ENCODE assay signal across 8 cellular contexts in genomic region chr3:43105597-43106292, GRCh38. TPM values are rescaled to one million over a fixed set of nuclear protein-coding genes. Genes with fewer than 3 reads are reported as not detected.
DNase-seq lines count a peak whose midpoint lies in the region; ATAC-seq and TF ChIP-seq lines count a peak whose summit lies in the region.

POMGNT2 (minus strand) TSS chr3:43106079; CDS start chr3:43081431, 24,648 bp downstream.

- H3K27me3 ChIP-seq in BE2C, result no peaks in the 10 kb centered on the region
- H3K27me3 ChIP-seq in HL-60 (ENCODE audit: insufficient read depth, poor library complexity, severe bottlenecking), result no peaks in the 10 kb centered on the region
- no peaks in the 10 kb centered on the region for H3K27me3 ChIP-seq in endocrine pancreas (ENCODE audit: control insufficient read depth, insufficient read depth, low read length)
- peaks cover 0 to 3% of the 10 kb centered on the region in 2 experiments for H3K27me3 ChIP-seq in mesenchymal stem cell (ENCODE audit: control insufficient read depth in 1 of 2, insufficient read depth in 1 of 2, low read length in 2 of 2)

- H3K18ac ChIP-seq in mesenchymal stem cell (ENCODE audit: low read depth in 1 of 2, low read length in 2 of 2), result peak within 1 kb of the TSS in 1 of 2 experiments; percentile 64

- peaks cover 24% of the 10 kb centered on the region for H3K79me1 ChIP-seq in mesenchymal stem cell (replicated peaks; ENCODE audit: low read length, poor library complexity, severe bottlenecking)

- H2BK5ac ChIP-seq in mesenchymal stem cell (ENCODE audit: low read depth, low read length, poor library complexity, severe bottlenecking), result no peak within 1 kb of the TSS

- peak within 1 kb of the TSS in 1 of 2 experiments; percentile 85 for H3K4ac ChIP-seq in mesenchymal stem cell (ENCODE audit: low read depth in 1 of 2, low read length in 2 of 2)

- peak within 1 kb of the TSS; percentile 58 for H3K4me3 ChIP-seq in BE2C (ENCODE audit: low read depth, low read length)
- H3K4me3 ChIP-seq in HL-60 (replicated peaks; ENCODE audit: insufficient read depth, low read length), result peak within 1 kb of the TSS; percentile 75
- H3K4me3 ChIP-seq in endocrine pancreas (ENCODE audit: control insufficient read depth, insufficient read depth, low read length), result peak within 1 kb of the TSS; percentile 78
- H3K4me3 ChIP-seq in mesenchymal stem cell (ENCODE audit: insufficient read depth in 1 of 2, low read depth in 1 of 2, low read length in 2 of 2), result peak within 1 kb of the TSS; percentile 70 to 81

- peak within 1 kb of the TSS; percentile 91 for H2AFZ ChIP-seq in mesenchymal stem cell (ENCODE audit: low read depth, low read length)

- no peaks in the 10 kb centered on the region for H3K36me3 ChIP-seq in BE2C
- H3K36me3 ChIP-seq in endocrine pancreas (ENCODE audit: control insufficient read depth, insufficient read depth, low read length), result no peaks in the 10 kb centered on the region
- H3K36me3 ChIP-seq in mesenchymal stem cell (ENCODE audit: control insufficient read depth in 1 of 2, insufficient read depth in 2 of 2, low read depth in 1 of 2, low read length in 2 of 2), result no peaks in the 10 kb centered on the region

- H3K4me2 ChIP-seq in mesenchymal stem cell (ENCODE audit: low read length, poor library complexity, severe bottlenecking), result peak within 1 kb of the TSS; percentile 88

- H3K9me3 ChIP-seq in BE2C (no peaks in the 10 kb centered on the region), endocrine pancreas (ENCODE audit: control insufficient read depth, low read length) (no peaks in the 10 kb centered on the region), mesenchymal stem cell (ENCODE audit: control insufficient read depth, low read length) (no peaks in the 10 kb centered on the region)

- TF ChIP-seq CTCF in BE2C (IDR thresholded peaks at IDR 0.05; ENCODE audit: low read depth, low read length) (no peak), HL-60 (IDR thresholded peaks at IDR 0.05; ENCODE audit: insufficient read depth, low read length) (no peak)

- H3K4me1 ChIP-seq in BE2C (no peaks in the 10 kb centered on the region), endocrine pancreas (ENCODE audit: control insufficient read depth, insufficient read depth, low read length) (no peaks in the 10 kb centered on the region), mesenchymal stem cell (ENCODE audit: control insufficient read depth, insufficient read depth, low read depth, low read length) (peaks cover 8% of the 10 kb centered on the region)

- no peak within 1 kb of the TSS for H2BK15ac ChIP-seq in mesenchymal stem cell (ENCODE audit: low read depth, poor library complexity, severe bottlenecking)

- H3K23ac ChIP-seq in mesenchymal stem cell (ENCODE audit: low read length in 2 of 2), result peak within 1 kb of the TSS in 1 of 2 experiments; percentile 6

- no peak within 1 kb of the TSS for H4K91ac ChIP-seq in mesenchymal stem cell (ENCODE audit: low read length)

- H3K14ac ChIP-seq in mesenchymal stem cell (ENCODE audit: low read length in 2 of 2), result peak within 1 kb of the TSS in 1 of 2 experiments; percentile 13

- H3K27ac ChIP-seq in HL-60 (replicated peaks), result peak within 1 kb of the TSS; percentile 53; the same call in 1 of the 2 replicates
- no peak within 1 kb of the TSS for H3K27ac ChIP-seq in mesenchymal stem cell (ENCODE audit: low read length, poor library complexity, severe bottlenecking)

- H2BK120ac ChIP-seq in mesenchymal stem cell (ENCODE audit: low read depth, low read length), result no peak within 1 kb of the TSS

- DNase-seq in BE2C (peak; percentile 86), HL-60 (ENCODE audit: low read depth in 1 of 2, low spot score in 1 of 2) (peak; percentile 66 to 88), mesenchymal stem cell (peak; percentile 69)
- peak; percentile 75 for DNase-seq in NK-92 treated with Interleukin-12 subunit alpha and Interleukin-12 subunit beta, amount 100 ng/mL, for 24 hours (lab: John Stamatoyannopoulos, UW)
- DNase-seq in activated CD8-positive, alpha-beta memory T cell treated with anti-CD3 and anti-CD28 coated beads, Interleukin-2, amount 50 U/mL, for 1 hour (ENCODE audit: extremely low read depth), result peak; percentile 56
- peak; percentile 77 to 87 (median 79) for DNase-seq in stimulated activated CD4-positive, alpha-beta T cell treated with anti-CD3 and anti-CD28 coated beads, TNF-alpha, amount 100 ng/mL, for 48 hours (ENCODE audit: low read depth in 3 of 3)

- H4K8ac ChIP-seq in mesenchymal stem cell (ENCODE audit: low read length), result peak within 1 kb of the TSS; percentile 84

- no peak within 1 kb of the TSS for H2AK5ac ChIP-seq in mesenchymal stem cell (ENCODE audit: low read length, severe bottlenecking)

- H3K9ac ChIP-seq in endocrine pancreas (ENCODE audit: control insufficient read depth, insufficient read depth, low read length), result peak within 1 kb of the TSS; percentile 47
- peak within 1 kb of the TSS; percentile 84 for H3K9ac ChIP-seq in mesenchymal stem cell (ENCODE audit: low read length)

- H2BK12ac ChIP-seq in mesenchymal stem cell (ENCODE audit: low read length in 2 of 2), result peak within 1 kb of the TSS in 1 of 2 experiments; percentile 42

- under 1% methylated on average over 55 of the region's 71 CpGs for WGBS in mesenchymal stem cell

- peak; percentile 97 for ATAC-seq in GM19372 (IDR thresholded peaks at IDR 0.05; ENCODE audit: low read depth, unreplicated experiment)

RNA-seq across cellular contexts. Expression of gene POMGNT2, which starts in this region (rescaled TPM):
- polyA plus RNA-seq in BE2C (2012; ENCODE audit: insufficient read depth, insufficient read length, low read depth), result 36.3 TPM
- polyA plus RNA-seq in mesenchymal stem cell (2013, experiment 1 of 2), result 7.2 TPM
- polyA plus RNA-seq in mesenchymal stem cell (2013, experiment 2 of 2), result 7.2 TPM
